ENCODE assay signal across 20 cellular contexts in the genomic region with DNA sequence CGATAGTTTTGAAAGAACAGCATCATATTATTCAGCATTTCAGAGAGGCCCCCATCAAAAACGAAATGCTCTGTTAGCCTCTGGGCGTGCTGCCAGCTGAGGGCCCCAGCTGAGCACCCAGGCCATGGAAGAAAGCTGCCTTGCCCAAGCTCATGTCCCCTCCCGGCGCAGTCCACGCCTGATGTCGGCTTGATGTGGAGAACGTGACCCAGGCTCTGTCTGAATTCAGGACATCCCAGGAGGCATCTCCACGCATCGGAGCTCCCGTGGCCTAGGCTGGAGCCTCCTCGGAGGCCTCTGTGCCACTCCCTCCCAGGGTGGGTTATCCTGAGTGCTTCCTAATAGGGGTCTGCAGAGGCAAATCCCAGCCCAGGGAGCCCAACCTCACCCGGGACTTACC.
"Had no signal": no experiment of that assay in that cellular context is flagged by ENCODE, and none has a peak within 500 bp of the region (broad histone marks: within the 10 kb centered on the region; RNA-seq: fewer than 3 reads in every experiment).

No MANE protein-coding gene starts in this region.

- H3K36me3 Mint-ChIP-seq: immature natural killer cell; naive B cell; stimulated activated effector memory CD8-positive, alpha-beta T cell treated with anti-CD3 and anti-CD28 coated beads, Interleukin-12 subunit alpha, Interleukin-12 subunit beta, amount 100 ng/mL, for 72 hours had no signal

- H3K27me3 ChIP-seq: gastroesophageal sphincter, left lung, right lobe of liver, tibial nerve had no signal

- H3K36me3 ChIP-seq: gastroesophageal sphincter, left lung, lower lobe of right lung, prostate gland, right lobe of liver, tibial nerve had no signal

- H3K4me3 ChIP-seq: gastroesophageal sphincter, left lung, lower lobe of right lung, prostate gland, right lobe of liver, tibial nerve had no signal

- H3K79me2 ChIP-seq: parathyroid adenoma had no signal

- H2AFZ ChIP-seq: parathyroid adenoma had no signal

- H3K4me1 ChIP-seq: gastroesophageal sphincter, left lung, lower lobe of right lung, parathyroid adenoma, prostate gland, right lobe of liver, tibial nerve had no signal

- H3K9me3 ChIP-seq: gastroesophageal sphincter, left lung, lower lobe of right lung, prostate gland, right lobe of liver, tibial nerve had no signal

- H3K27me3 Mint-ChIP-seq: naive B cell had no signal

- H3K9ac ChIP-seq: parathyroid adenoma had no signal

- H3K4me3 Mint-ChIP-seq: immature natural killer cell; naive B cell; nephron; stimulated activated effector memory CD8-positive, alpha-beta T cell treated with anti-CD3 and anti-CD28 coated beads, Interleukin-12 subunit alpha, Interleukin-12 subunit beta, amount 100 ng/mL, for 72 hours; stimulated activated naive CD8-positive, alpha-beta T cell treated with anti-CD3 and anti-CD28 coated beads, Interleukin-15, Interleukin-2, amounts not matched to agents 100 ng/mL and 50 ng/mL, for 24 hours had no signal

- ATAC-seq: esophagus mucosa; gastroesophageal sphincter; left lung; lower lobe of right lung; right lobe of liver; stimulated activated effector memory CD8-positive, alpha-beta T cell treated with anti-CD3 and anti-CD28 coated beads, Interleukin-12 subunit alpha, Interleukin-12 subunit beta, amount 100 ng/mL, for 72 hours had no signal

- DNase-seq: effector memory CD4-positive, alpha-beta T cell; glutamatergic neuron; immature natural killer cell; lower lobe of right lung; mesendoderm; naive B cell; stimulated activated CD4-positive, alpha-beta T cell treated with anti-CD3 and anti-CD28 coated beads, Interleukin-4, amount 100 ng/mL, for 1 hour; stimulated activated CD8-positive, alpha-beta memory T cell treated with anti-CD3 and anti-CD28 coated beads, Interleukin-4, amount 100 ng/mL, for 48 hours had no signal

- H3K9me3 Mint-ChIP-seq: immature natural killer cell; naive B cell; nephron; stimulated activated effector memory CD8-positive, alpha-beta T cell treated with anti-CD3 and anti-CD28 coated beads, Interleukin-12 subunit alpha, Interleukin-12 subunit beta, amount 100 ng/mL, for 72 hours; stimulated activated naive CD8-positive, alpha-beta T cell treated with anti-CD3 and anti-CD28 coated beads, Interleukin-15, Interleukin-2, amounts not matched to agents 100 ng/mL and 50 ng/mL, for 24 hours had no signal

- H3K27ac Mint-ChIP-seq: nephron; stimulated activated effector memory CD8-positive, alpha-beta T cell treated with anti-CD3 and anti-CD28 coated beads, Interleukin-12 subunit alpha, Interleukin-12 subunit beta, amount 100 ng/mL, for 72 hours; stimulated activated naive CD8-positive, alpha-beta T cell treated with anti-CD3 and anti-CD28 coated beads, Interleukin-15, Interleukin-2, amounts not matched to agents 100 ng/mL and 50 ng/mL, for 24 hours had no signal

- H3K4me1 Mint-ChIP-seq: immature natural killer cell; naive B cell; stimulated activated effector memory CD8-positive, alpha-beta T cell treated with anti-CD3 and anti-CD28 coated beads, Interleukin-12 subunit alpha, Interleukin-12 subunit beta, amount 100 ng/mL, for 72 hours had no signal

- FAIRE-seq: endometrium, keratinocyte had no signal

- H3K27ac ChIP-seq: gastroesophageal sphincter, left lung, lower lobe of right lung, parathyroid adenoma, prostate gland, right lobe of liver, tibial nerve had no signal
